In genomic region chr10:132667613-132668394, GRCh38 we compare ENCODE assay signal across 16 cellular contexts.
DNase-seq lines count a peak whose midpoint lies in the region; ATAC-seq and TF ChIP-seq lines count a peak whose summit lies in the region.
"Had no signal": no experiment of that assay in that cellular context is flagged by ENCODE, and none has a peak within 500 bp of the region (broad histone marks: within the 10 kb centered on the region; RNA-seq: fewer than 3 reads in every experiment).

No MANE protein-coding gene starts in this region.

- H3K9me3 Mint-ChIP-seq in chondrocyte (ENCODE audit: low read depth) = no peaks in the 10 kb centered on the region
- H3K9me3 Mint-ChIP-seq: activated T-cell treated with anti-CD3 and anti-CD28 coated beads, Interleukin-2, amount 50 U/mL, for 24 hours had no signal

- H3K27ac ChIP-seq in AG04450 (ENCODE audit: low read depth, low read length) (peak overlapping the region; percentile 77), coronary artery (no peak overlapping the region)
- H3K27ac ChIP-seq: adrenal gland had no signal

- H3K27me3 ChIP-seq in AG04450 (ENCODE audit: control insufficient read depth, insufficient read depth, low read length) = no peaks in the 10 kb centered on the region
- H3K27me3 ChIP-seq: adrenal gland had no signal

- CTCF ChIA-PET in AG04450 (lab: Charles Lee) = interaction anchor here (1.0 to 2.8 kb wide), 2 partner anchors 13 to 18 kb away, joined by 4 to 20 read pairs; no protein-coding TSS in a partner anchor

- no peak overlapping the region for H3K4me3 Mint-ChIP-seq in chondrocyte (ENCODE audit: unreplicated experiment)
- H3K4me3 Mint-ChIP-seq: activated T-cell treated with anti-CD3 and anti-CD28 coated beads, Interleukin-2, amount 50 U/mL, for 24 hours; B cell had no signal

- H3K4me1 Mint-ChIP-seq in chondrocyte (ENCODE audit: low read depth) = peaks cover 36% of the 10 kb centered on the region
- H3K4me1 Mint-ChIP-seq: B cell had no signal

- H3K27ac Mint-ChIP-seq in chondrocyte (ENCODE audit: unreplicated experiment) = peak overlapping the region; percentile 85
- H3K27ac Mint-ChIP-seq: activated T-cell treated with anti-CD3 and anti-CD28 coated beads, Interleukin-2, amount 50 U/mL, for 24 hours; B cell had no signal

- POLR2A ChIA-PET in AG04450 (lab: Yijun Ruan, JAX) = no interaction called here

- ATAC-seq in HG02588 (IDR thresholded peaks at IDR 0.05; ENCODE audit: unreplicated experiment) = no peak
- ATAC-seq: stimulated activated naive CD8-positive, alpha-beta T cell treated with anti-CD3 and anti-CD28 coated beads, Interleukin-15, Interleukin-2, amounts not matched to agents 100 U/mL and 50 U/mL, for 24 hours had no signal

- peaks cover 8% of the 10 kb centered on the region; the same call in 1 of the 2 replicates for H3K9me3 ChIP-seq in AG04450 (ENCODE audit: control insufficient read depth, insufficient read depth, low read length)
- H3K9me3 ChIP-seq: adrenal gland had no signal

- no peak for TF ChIP-seq CTCF in AG04450 (IDR thresholded peaks at IDR 0.05; ENCODE audit: low read depth, low read length)
- no peak for TF ChIP-seq CTCF in chondrocyte (IDR thresholded peaks at IDR 0.05)
- TF ChIP-seq CTCF in coronary artery (IDR thresholded peaks at IDR 0.05) = no peak

- no peaks in the 10 kb centered on the region for H3K27me3 Mint-ChIP-seq in chondrocyte (ENCODE audit: low read depth)
- H3K27me3 Mint-ChIP-seq: activated T-cell treated with anti-CD3 and anti-CD28 coated beads, Interleukin-2, amount 50 U/mL, for 24 hours; B cell had no signal

- peaks cover 2% of the 10 kb centered on the region for H3K36me3 Mint-ChIP-seq in chondrocyte (ENCODE audit: low read depth)

- H3K4me3 ChIP-seq in AG04450 (ENCODE audit: low read depth, low read length) (0 out of 2 replicates have a peak overlapping the region, but pooled peaks have one; percentile 17), coronary artery (no peak overlapping the region)
- H3K4me3 ChIP-seq: adrenal gland had no signal

- DNase-seq in AG04450 (ENCODE audit: low read depth, low spot score) (peak; percentile 48), NCI-H1417 (lab: John Stamatoyannopoulos, UW) (peak in 2 of 3 experiments; percentile 60 to 67), chondrocyte (ENCODE audit: low spot score) (peak; percentile 19), lung microvascular endothelial cell (ENCODE audit: low read depth in 2 of 2) (peak; percentile 45 to 78), NCI-H82 (lab: John Stamatoyannopoulos, UW) (no peak), coronary artery (ENCODE audit: low spot score) (no peak), NOMO-1 treated with dmso at 0.1 percent for 144 hours (lab: John Stamatoyannopoulos, UW; ENCODE audit: unreplicated experiment) (no peak)
- DNase-seq: activated CD4-positive, CD25-positive, alpha-beta regulatory T cell treated with anti-CD3 and anti-CD28 coated beads, Interleukin-2, amount 50 U/mL, for 72 hours; activated T-cell treated with anti-CD3 and anti-CD28 coated beads, Interleukin-2, amount 50 U/mL, for 24 hours; adrenal gland; effector CD8-positive, alpha-beta T cell; NCI-H1930; stimulated activated naive CD8-positive, alpha-beta T cell treated with anti-CD3 and anti-CD28 coated beads, Interleukin-15, Interleukin-2, amounts not matched to agents 100 U/mL and 50 U/mL, for 24 hours; SW 1271 had no signal

Comparison
In these comparisons a context has a peak if more than half of its experiments do, and no peak if none do; other contexts are left out.
1. DNase-seq: peak in AG04450 (single experiment), NCI-H1417 (2 of 3), chondrocyte (single experiment) and lung microvascular endothelial cell (2 of 2); none in NCI-H82 (single experiment), coronary artery (single experiment) and NOMO-1 treated with dmso at 0.1 percent for 144 hours (single experiment).